In genomic region chr15:59828262-59828661, GRCh38 we compare ENCODE assay signal across 23 cellular contexts.
"Had no signal": no experiment of that assay in that cellular context is flagged by ENCODE, and none has a peak within 500 bp of the region (broad histone marks: within the 10 kb centered on the region; RNA-seq: fewer than 3 reads in every experiment).

No MANE protein-coding gene starts in this region.

- H3K36me3 Mint-ChIP-seq: immature natural killer cell; stimulated activated memory B cell treated with anti-CD40 and anti-IgM and Interleukin-4, amounts not matched to agents 10 μg/mL and 1 μg/mL and 100 μg/mL, for 72 hours had no signal

- H3K4me3 ChIP-seq: colonic mucosa, esophagus muscularis mucosa, mucosa of descending colon, spleen, testis, tibial nerve, upper lobe of right lung had no signal

- ATAC-seq: left colon; left ventricle myocardium superior; mucosa of descending colon; naive thymus-derived CD8-positive, alpha-beta T cell; sciatic nerve; stimulated activated memory B cell treated with anti-CD40 and anti-IgM and Interleukin-4, amounts not matched to agents 10 μg/mL and 1 μg/mL and 100 μg/mL, for 72 hours; upper lobe of right lung had no signal

- H3K4me1 Mint-ChIP-seq: endodermal cell; immature natural killer cell; stimulated activated memory B cell treated with anti-CD40 and anti-IgM and Interleukin-4, amounts not matched to agents 10 μg/mL and 1 μg/mL and 100 μg/mL, for 72 hours had no signal

- H3K4me1 ChIP-seq: colonic mucosa, esophagus muscularis mucosa, spleen, testis, tibial nerve, upper lobe of right lung had no signal

- H3K27me3 Mint-ChIP-seq: stimulated activated memory B cell treated with anti-CD40 and anti-IgM and Interleukin-4, amounts not matched to agents 10 μg/mL and 1 μg/mL and 100 μg/mL, for 72 hours; stimulated activated naive CD8-positive, alpha-beta T cell treated with anti-CD3 and anti-CD28 coated beads, Interleukin-15, Interleukin-2, amounts not matched to agents 100 ng/mL and 50 ng/mL, for 24 hours had no signal

- FAIRE-seq: endothelial cell of umbilical vein had no signal

- H3K9me3 Mint-ChIP-seq: endodermal cell; immature natural killer cell; stimulated activated naive CD8-positive, alpha-beta T cell treated with anti-CD3 and anti-CD28 coated beads, Interleukin-15, Interleukin-2, amounts not matched to agents 100 ng/mL and 50 ng/mL, for 24 hours had no signal

- DNase-seq: colonic mucosa; dermis blood vessel endothelial cell; effector CD4-positive, alpha-beta T cell; endodermal cell; immature natural killer cell; left colon; left ventricle myocardium superior; mucosa of descending colon; naive thymus-derived CD8-positive, alpha-beta T cell; posterior cingulate gyrus; spleen; stimulated activated CD4-positive, alpha-beta T cell treated with anti-CD3 and anti-CD28 coated beads, Interleukin-15, amount 100 ng/mL, for 24 hours; stimulated activated CD4-positive, alpha-beta T cell treated with anti-CD3 and anti-CD28 coated beads, Interleukin-1b, Interleukin-23, amount 100 ng/mL, for 48 hours; stimulated activated CD4-positive, alpha-beta T cell treated with anti-CD3 and anti-CD28 coated beads, Interleukin-4, amount 100 ng/mL, for 24 hours; testis; upper lobe of right lung had no signal

- H3K27ac Mint-ChIP-seq: endodermal cell; immature natural killer cell; naive thymus-derived CD8-positive, alpha-beta T cell; stimulated activated memory B cell treated with anti-CD40 and anti-IgM and Interleukin-4, amounts not matched to agents 10 μg/mL and 1 μg/mL and 100 μg/mL, for 72 hours; stimulated activated naive CD8-positive, alpha-beta T cell treated with anti-CD3 and anti-CD28 coated beads, Interleukin-15, Interleukin-2, amounts not matched to agents 100 ng/mL and 50 ng/mL, for 24 hours had no signal

- H3K27me3 ChIP-seq: colonic mucosa, neutrophil, testis, tibial nerve, upper lobe of right lung had no signal

- H3K36me3 ChIP-seq: colonic mucosa, esophagus muscularis mucosa, neutrophil, spleen, tibial nerve, upper lobe of right lung had no signal

- H3K4me3 Mint-ChIP-seq: endodermal cell; immature natural killer cell; naive thymus-derived CD8-positive, alpha-beta T cell; stimulated activated memory B cell treated with anti-CD40 and anti-IgM and Interleukin-4, amounts not matched to agents 10 μg/mL and 1 μg/mL and 100 μg/mL, for 72 hours; stimulated activated naive CD8-positive, alpha-beta T cell treated with anti-CD3 and anti-CD28 coated beads, Interleukin-15, Interleukin-2, amounts not matched to agents 100 ng/mL and 50 ng/mL, for 24 hours had no signal

- H3K27ac ChIP-seq: colonic mucosa, esophagus muscularis mucosa, neutrophil, spleen, testis, tibial nerve, upper lobe of right lung had no signal

- H3K9me3 ChIP-seq: colonic mucosa, mucosa of descending colon, neutrophil, testis, upper lobe of right lung had no signal
